8 cellular contexts compared by ENCODE assay signal in the genomic region with DNA sequence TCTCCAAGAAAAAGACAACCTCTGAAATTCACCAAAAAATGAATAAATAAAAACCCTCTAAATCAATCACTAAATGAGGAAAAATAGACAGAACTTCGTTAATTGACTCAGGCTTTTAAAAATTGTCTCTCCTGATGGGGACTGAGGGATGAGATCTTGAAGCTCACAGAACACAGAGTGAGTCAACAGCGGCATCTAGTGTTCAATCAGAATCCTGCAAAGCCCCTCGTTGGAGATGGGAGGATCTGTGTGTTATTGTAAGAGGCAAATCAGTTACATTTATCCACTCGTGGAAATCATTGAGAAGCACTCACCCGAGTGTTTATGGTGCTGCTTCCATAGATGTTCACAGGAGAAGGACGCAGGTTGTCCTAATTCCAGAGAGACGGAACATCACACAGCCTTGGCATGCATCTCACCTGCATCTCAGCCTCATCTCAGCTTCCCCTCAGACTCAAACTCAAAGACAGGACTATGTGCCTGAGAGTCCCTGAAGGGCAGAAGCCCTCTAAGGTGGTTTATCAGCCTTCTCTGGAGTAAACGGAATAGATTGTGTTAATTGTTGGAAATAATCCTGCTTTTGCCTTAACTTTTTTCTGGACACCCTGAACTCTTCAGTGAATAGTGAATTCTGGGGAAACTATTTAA.
DNase-seq lines count a peak whose midpoint lies in the region; ATAC-seq and TF ChIP-seq lines count a peak whose summit lies in the region.

No MANE protein-coding gene starts in this region.

- no peak overlapping the region for H3K4me2 ChIP-seq in OCI-LY3 (ENCODE audit: low read length)
- H3K4me2 ChIP-seq in fibroblast of lung (ENCODE audit: extremely low read depth, insufficient read depth, low read length): no peak overlapping the region

- ATAC-seq in GM21381 (IDR thresholded peaks at IDR 0.05; ENCODE audit: unreplicated experiment) (peak; percentile 86), upper lobe of left lung (ENCODE audit: low FRiP score in 2 of 2) (peak; percentile 89 to 94)

- no peaks in the 10 kb centered on the region for H3K36me3 Mint-ChIP-seq in neural crest cell (ENCODE audit: low read depth)

- H4K20me1 ChIP-seq in OCI-LY3 (ENCODE audit: insufficient read depth, low read length) (no peaks in the 10 kb centered on the region), fibroblast of lung (ENCODE audit: control insufficient read depth, extremely low read depth, insufficient read depth, low read length) (no peaks in the 10 kb centered on the region)

- TF ChIP-seq EP300 in upper lobe of left lung (IDR thresholded peaks at IDR 0.05): no peak

- peaks cover 20% of the 10 kb centered on the region for H3K4me1 Mint-ChIP-seq in neural crest cell

- DNase-seq in DMS153 treated with DMSO at 0.1 percent for 48 hours (lab: John Stamatoyannopoulos, UW; ENCODE audit: unreplicated experiment) (peak; percentile 48), HT-29 (ENCODE audit: low spot score) (peak; percentile 90), activated T-cell treated with anti-CD3 and anti-CD28 coated beads for 24 hours (ENCODE audit: low read depth) (peak; percentile 46), fibroblast of lung (ENCODE audit: low read depth in 2 of 2) (peak; percentile 68 to 87), neural crest cell (ENCODE audit: low read depth, low spot score) (peak; percentile 63), upper lobe of left lung (peak in 1 of 2 donors; percentile 50)

- TF ChIP-seq CTCF in OCI-LY3 (IDR thresholded peaks at IDR 0.05; ENCODE audit: low read depth, low read length): peak; percentile 75
- peak; percentile 97 to 98 for TF ChIP-seq CTCF in fibroblast of lung (conservative IDR thresholded peaks at IDR 0.05 in 1 of 2, IDR thresholded peaks at IDR 0.05 in 1 of 2; ENCODE audit: low read depth in 1 of 2, low read length in 2 of 2)
- peak; percentile 99 for TF ChIP-seq CTCF in neural crest cell (conservative IDR thresholded peaks at IDR 0.05)
- peak; percentile 68 to 88 (median 80) for TF ChIP-seq CTCF in upper lobe of left lung (IDR thresholded peaks at IDR 0.05)

- H3K27me3 ChIP-seq in OCI-LY3 (ENCODE audit: low read depth, low read length) (no peaks in the 10 kb centered on the region), fibroblast of lung (ENCODE audit: control insufficient read depth, insufficient read depth, low read length) (no peaks in the 10 kb centered on the region), upper lobe of left lung (no peaks in the 10 kb centered on the region)

- no peak overlapping the region for H3K4me3 Mint-ChIP-seq in neural crest cell

- H2AFZ ChIP-seq in OCI-LY3 (ENCODE audit: low read depth, low read length) (no peak overlapping the region), fibroblast of lung (ENCODE audit: low read length) (no peak overlapping the region)

- H3K4me1 ChIP-seq in OCI-LY3 (ENCODE audit: low read length) (peaks cover 5% of the 10 kb centered on the region), fibroblast of lung (ENCODE audit: control insufficient read depth, extremely low read depth, insufficient read depth, low read length) (peaks cover 10% of the 10 kb centered on the region), upper lobe of left lung (peaks cover 0 to 6% (median 4%) of the 10 kb centered on the region in 4 donors)

- H3K79me2 ChIP-seq in OCI-LY3 (ENCODE audit: low read length) (no peaks in the 10 kb centered on the region), fibroblast of lung (ENCODE audit: control insufficient read depth, insufficient read depth, low read length) (no peaks in the 10 kb centered on the region)

- H3K9ac ChIP-seq in OCI-LY3 (ENCODE audit: low read length) (no peak overlapping the region), fibroblast of lung (ENCODE audit: insufficient read depth, low read length) (no peak overlapping the region)

- H3K9me3 ChIP-seq in OCI-LY3 (ENCODE audit: insufficient read depth, low read length) (no peaks in the 10 kb centered on the region), fibroblast of lung (ENCODE audit: control insufficient read depth, insufficient read depth, low read depth, low read length) (no peaks in the 10 kb centered on the region), upper lobe of left lung (no peaks in the 10 kb centered on the region)

- H3K36me3 ChIP-seq in OCI-LY3 (replicated peaks; ENCODE audit: low read depth, low read length) (no peaks in the 10 kb centered on the region), fibroblast of lung (ENCODE audit: control insufficient read depth, insufficient read depth, low read length) (no peaks in the 10 kb centered on the region), upper lobe of left lung (no peaks in the 10 kb centered on the region)

- H3K27ac Mint-ChIP-seq in neural crest cell (ENCODE audit: unreplicated experiment): no peak overlapping the region

- H3K4me3 ChIP-seq in OCI-LY3 (ENCODE audit: low read length) (no peak overlapping the region), fibroblast of lung (replicated peaks in 1 of 4; ENCODE audit: control extremely low read depth in 1 of 4, insufficient read depth in 1 of 4, low read depth in 3 of 4, low read length in 4 of 4) (no peak overlapping the region), upper lobe of left lung (peak overlapping the region in 3 of 4 donors; percentile 0 to 29 (median 20))

- no peak for TF ChIP-seq POLR2A in upper lobe of left lung (IDR thresholded peaks at IDR 0.05)

- H3K27me3 Mint-ChIP-seq in neural crest cell (ENCODE audit: low read depth): peaks cover 3% of the 10 kb centered on the region

- peaks cover 3% of the 10 kb centered on the region for H3K9me3 Mint-ChIP-seq in neural crest cell

- H3K27ac ChIP-seq in OCI-LY3 (ENCODE audit: low read length) (no peak overlapping the region), fibroblast of lung (ENCODE audit: insufficient read depth, low read length) (no peak overlapping the region), upper lobe of left lung (peak overlapping the region in 1 of 4 donors; percentile 67)

- 9% methylated on average over 8 of the region's 8 CpGs for WGBS in upper lobe of left lung, 2 donors

Comparison
In these comparisons a context has a peak if more than half of its experiments do, and no peak if none do; other contexts are left out.
1. H3K4me3 ChIP-seq: peak in upper lobe of left lung (3 of 4); none in OCI-LY3 (single experiment) and fibroblast of lung (0 of 4).
2. Peak in every context shown above with its lines, with median percentiles within 50 percentile points of each other: CTCF ChIP-seq.